Comparison of ENCODE assay signal across 1 cellular context in genomic region chr15:52019394-52020252, GRCh38.
TF ChIP-seq lines count a peak whose summit lies in the region.

No MANE protein-coding gene starts in this region.

TF ChIP-seq in HepG2, 621 proteins besides CTCF, POLR2A, EP300 and RAD21 (continued from another document and continues in another):
- TF ChIP-seq KIAA2018 (CRISPR knock-in tag; IDR thresholded peaks at IDR 0.05; ENCODE audit: borderline replicate concordance) (no peak), MED8 (CRISPR knock-in tag; IDR thresholded peaks at IDR 0.05; ENCODE audit: insufficient replicate concordance) (no peak), ZNF557 (CRISPR knock-in tag; IDR thresholded peaks at IDR 0.05) (0 out of 2 replicates have a peak, but pooled peaks have one; percentile 15), ZNF556 (CRISPR knock-in tag; IDR thresholded peaks at IDR 0.05; ENCODE audit: borderline replicate concordance) (no peak), ZNF225 (CRISPR knock-in tag; IDR thresholded peaks at IDR 0.05) (no peak), ZNF564 (CRISPR knock-in tag; IDR thresholded peaks at IDR 0.05) (no peak), ZNF30 (CRISPR knock-in tag; IDR thresholded peaks at IDR 0.05) (no peak), FOXM1 (CRISPR knock-in tag; IDR thresholded peaks at IDR 0.05) (no peak), SRSF4 (IDR thresholded peaks at IDR 0.05; ENCODE audit: low read depth, low read length, poor library complexity, severe bottlenecking) (no peak), TEAD2 (CRISPR knock-in tag; IDR thresholded peaks at IDR 0.05) (no peak), FOXO1 (CRISPR knock-in tag; IDR thresholded peaks at IDR 0.05) (peak; percentile 43; the same call in 1 of the 2 replicates), YY1 (IDR thresholded peaks at IDR 0.05; ENCODE audit: insufficient read depth, insufficient replicate concordance, low read depth, low read length) (no peak), CERS6 (CRISPR knock-in tag; IDR thresholded peaks at IDR 0.05) (no peak), NR1H2 (CRISPR knock-in tag; IDR thresholded peaks at IDR 0.05; ENCODE audit: borderline replicate concordance, low read depth) (no peak), ZNF777 (CRISPR knock-in tag; IDR thresholded peaks at IDR 0.05) (peak; percentile 39; the same call in 1 of the 2 replicates), ZNF839 (CRISPR knock-in tag; IDR thresholded peaks at IDR 0.05; ENCODE audit: borderline replicate concordance) (no peak), ZFP41 (CRISPR knock-in tag; IDR thresholded peaks at IDR 0.05; ENCODE audit: borderline replicate concordance) (no peak), RCOR2 (CRISPR knock-in tag; IDR thresholded peaks at IDR 0.05) (no peak), RARA (CRISPR knock-in tag; IDR thresholded peaks at IDR 0.05) (peak; percentile 52; the same call in 1 of the 2 replicates), ZBTB33 (CRISPR knock-in tag; IDR thresholded peaks at IDR 0.05) (no peak), ZNF841 (CRISPR knock-in tag; IDR thresholded peaks at IDR 0.05; ENCODE audit: borderline replicate concordance) (no peak), TBX2 (CRISPR knock-in tag; IDR thresholded peaks at IDR 0.05; ENCODE audit: borderline replicate concordance) (peak; percentile 45; the same call in 1 of the 2 replicates), ZNF746 (CRISPR knock-in tag; IDR thresholded peaks at IDR 0.05) (peak; percentile 87), ARID3A (IDR thresholded peaks at IDR 0.05; ENCODE audit: low read depth, low read length) (no peak), CCAR2 (optimal IDR thresholded peaks at IDR 0.05; ENCODE audit: low read depth, low read length) (no peak), ZBTB7A (CRISPR knock-in tag; IDR thresholded peaks at IDR 0.05) (peak; percentile 62; the same call in 1 of the 2 replicates), CAMTA2 (CRISPR knock-in tag; IDR thresholded peaks at IDR 0.05; ENCODE audit: borderline replicate concordance) (no peak), ZNF749 (CRISPR knock-in tag; IDR thresholded peaks at IDR 0.05; ENCODE audit: borderline replicate concordance) (no peak), ZNF343 (CRISPR knock-in tag; IDR thresholded peaks at IDR 0.05) (no peak), ZNF17 (CRISPR knock-in tag; IDR thresholded peaks at IDR 0.05) (no peak), HMGXB4 (CRISPR knock-in tag; IDR thresholded peaks at IDR 0.05; ENCODE audit: borderline replicate concordance in 1 of 2, low read depth in 1 of 2) (peak; percentile 47 to 72; a peak in 2 of 4 replicates), ZMYM3 (CRISPR knock-in tag; IDR thresholded peaks at IDR 0.05) (peak; percentile 52; the same call in 1 of the 2 replicates), ZNF274 (CRISPR knock-in tag; IDR thresholded peaks at IDR 0.05) (no peak), ATF7-NPFF (CRISPR knock-in tag; IDR thresholded peaks at IDR 0.05; ENCODE audit: low read depth) (0 out of 2 replicates have a peak, but pooled peaks have one; percentile 45), GLI4 (CRISPR knock-in tag; IDR thresholded peaks at IDR 0.05; ENCODE audit: borderline replicate concordance) (no peak), ZBTB46 (CRISPR knock-in tag; IDR thresholded peaks at IDR 0.05; ENCODE audit: borderline replicate concordance) (no peak), MAFK (conservative IDR thresholded peaks at IDR 0.05 in 1 of 2, IDR thresholded peaks at IDR 0.05 in 1 of 2; ENCODE audit: low read length in 2 of 2) (no peak), ZNF24 (IDR thresholded peaks at IDR 0.05) (no peak), ZNF567 (CRISPR knock-in tag; IDR thresholded peaks at IDR 0.05; ENCODE audit: borderline replicate concordance) (no peak; the same call in 1 of the 2 replicates), ZBTB38 (CRISPR knock-in tag; IDR thresholded peaks at IDR 0.05) (peak; percentile 43; the same call in 1 of the 2 replicates), ZNF572 (CRISPR knock-in tag; IDR thresholded peaks at IDR 0.05) (no peak), STAT5B (CRISPR knock-in tag; IDR thresholded peaks at IDR 0.05) (0 out of 2 replicates have a peak, but pooled peaks have one; percentile 45), ARNT2 (CRISPR knock-in tag; IDR thresholded peaks at IDR 0.05; ENCODE audit: low read depth) (peak; percentile 44), ZNF329 (CRISPR knock-in tag; IDR thresholded peaks at IDR 0.05; ENCODE audit: low read depth) (no peak; the same call in 1 of the 2 replicates), PBX2 (CRISPR knock-in tag; IDR thresholded peaks at IDR 0.05) (no peak), DPF2 (CRISPR knock-in tag; IDR thresholded peaks at IDR 0.05; ENCODE audit: borderline replicate concordance, low read depth) (no peak), ZMYM4 (CRISPR knock-in tag; IDR thresholded peaks at IDR 0.05) (no peak), BATF2 (CRISPR knock-in tag; IDR thresholded peaks at IDR 0.05) (no peak), ZNF501 (CRISPR knock-in tag; IDR thresholded peaks at IDR 0.05) (0 out of 2 replicates have a peak, but pooled peaks have one; percentile 34)
